ENCODE assay signal across 6 cellular contexts in genomic region chr2:87319705-87320104, GRCh38.
A peak's percentile ranks its signal among the peaks of the same experiment; 100 is the strongest.
DNase-seq lines count a peak whose midpoint lies in the region; FAIRE-seq lines count a peak whose summit lies in the region.
"Not testable (repeated sequence)": the region's sequence is repeated elsewhere in the genome, so short reads cannot be mapped to it uniquely, and the experiment has no call there.

No MANE protein-coding gene starts in this region.

- H3K4me1 ChIP-seq in Karpas-422 (ENCODE audit: low read length) = peaks cover 39% of the 10 kb centered on the region

- not testable (repeated sequence) for H3K27me3 ChIP-seq in Karpas-422 (ENCODE audit: low read length)

- peak; percentile 32 for DNase-seq in Karpas-422
- DNase-seq in activated CD4-positive, alpha-beta memory T cell treated with anti-CD3 and anti-CD28 coated beads, Interleukin-2, amount 10 ng/mL, durations not matched to agents 7 days and 5 days; activated naive CD4-positive, alpha-beta T cell treated with anti-CD3 and anti-CD28 coated beads, Interleukin-2, amount 10 ng/mL, durations not matched to agents 7 days and 5 days; urothelium cell line (ENCODE audit: low spot score): not testable (repeated sequence)
- peak; percentile 15 for DNase-seq in islet precursor cell

- H3K27ac Mint-ChIP-seq in T-helper 1 cell treated with Interleukin-12 subunit alpha and Interleukin-12 subunit beta and Interleukin-4 antibody, amounts not matched to agents 30 μg/mL and 1 μg/mL, for 36 hours = peak overlapping the region; percentile 67
- H3K27ac Mint-ChIP-seq in activated CD4-positive, alpha-beta memory T cell treated with anti-CD3 and anti-CD28 coated beads, Interleukin-2, amount 10 ng/mL, durations not matched to agents 7 days and 5 days = peak overlapping the region; percentile 61
- peak overlapping the region; percentile 81 for H3K27ac Mint-ChIP-seq in activated naive CD4-positive, alpha-beta T cell treated with anti-CD3 and anti-CD28 coated beads, Interleukin-2, amount 10 ng/mL, durations not matched to agents 7 days and 5 days

- not testable (repeated sequence) for H3K4me3 ChIP-seq in Karpas-422 (ENCODE audit: low read length)

- not testable (repeated sequence) for H3K36me3 ChIP-seq in Karpas-422 (ENCODE audit: insufficient read depth, low read length)

- H3K9me3 ChIP-seq in Karpas-422 (ENCODE audit: low read length) = not testable (repeated sequence)

- peak; percentile 9 for FAIRE-seq in urothelium cell line (lab: Jason Lieb, UNC)

- not testable (repeated sequence) for H3K79me2 ChIP-seq in Karpas-422 (ENCODE audit: low read length)

- H3K4me2 ChIP-seq in Karpas-422 (ENCODE audit: low read depth, low read length, poor library complexity, severe bottlenecking) = not testable (repeated sequence)

- not testable (repeated sequence) for H2AFZ ChIP-seq in Karpas-422 (ENCODE audit: low read length)

- not testable (repeated sequence) for H3K9me3 Mint-ChIP-seq in T-helper 1 cell treated with Interleukin-12 subunit alpha and Interleukin-12 subunit beta and Interleukin-4 antibody, amounts not matched to agents 30 μg/mL and 1 μg/mL, for 36 hours; activated CD4-positive, alpha-beta memory T cell treated with anti-CD3 and anti-CD28 coated beads, Interleukin-2, amount 10 ng/mL, durations not matched to agents 7 days and 5 days; activated naive CD4-positive, alpha-beta T cell treated with anti-CD3 and anti-CD28 coated beads, Interleukin-2, amount 10 ng/mL, durations not matched to agents 7 days and 5 days

- H3K27me3 Mint-ChIP-seq in T-helper 1 cell treated with Interleukin-12 subunit alpha and Interleukin-12 subunit beta and Interleukin-4 antibody, amounts not matched to agents 30 μg/mL and 1 μg/mL, for 36 hours (ENCODE audit: low read depth); activated CD4-positive, alpha-beta memory T cell treated with anti-CD3 and anti-CD28 coated beads, Interleukin-2, amount 10 ng/mL, durations not matched to agents 7 days and 5 days; activated naive CD4-positive, alpha-beta T cell treated with anti-CD3 and anti-CD28 coated beads, Interleukin-2, amount 10 ng/mL, durations not matched to agents 7 days and 5 days: not testable (repeated sequence)

- not testable (repeated sequence) for H4K20me1 ChIP-seq in Karpas-422 (ENCODE audit: insufficient read depth, low read depth, low read length)

- not testable (repeated sequence) for H3K9me2 ChIP-seq in Karpas-422 (replicated peaks; ENCODE audit: insufficient read depth, low read length)

- CTCF ChIA-PET in activated CD4-positive, alpha-beta memory T cell treated with anti-CD3 and anti-CD28 coated beads, Interleukin-2, amount 10 ng/mL, durations not matched to agents 7 days and 5 days (lab: Charles Lee); activated naive CD4-positive, alpha-beta T cell treated with anti-CD3 and anti-CD28 coated beads, Interleukin-2, amount 10 ng/mL, durations not matched to agents 7 days and 5 days (lab: Charles Lee): not testable (repeated sequence)

- H3K4me1 Mint-ChIP-seq in T-helper 1 cell treated with Interleukin-12 subunit alpha and Interleukin-12 subunit beta and Interleukin-4 antibody, amounts not matched to agents 30 μg/mL and 1 μg/mL, for 36 hours (ENCODE audit: low read depth) = peaks cover 24% of the 10 kb centered on the region
- H3K4me1 Mint-ChIP-seq in activated CD4-positive, alpha-beta memory T cell treated with anti-CD3 and anti-CD28 coated beads, Interleukin-2, amount 10 ng/mL, durations not matched to agents 7 days and 5 days = peaks cover 34% of the 10 kb centered on the region
- peaks cover 33% of the 10 kb centered on the region for H3K4me1 Mint-ChIP-seq in activated naive CD4-positive, alpha-beta T cell treated with anti-CD3 and anti-CD28 coated beads, Interleukin-2, amount 10 ng/mL, durations not matched to agents 7 days and 5 days

- not testable (repeated sequence) for H3K27ac ChIP-seq in Karpas-422 (ENCODE audit: low read length)

- H3K36me3 Mint-ChIP-seq in T-helper 1 cell treated with Interleukin-12 subunit alpha and Interleukin-12 subunit beta and Interleukin-4 antibody, amounts not matched to agents 30 μg/mL and 1 μg/mL, for 36 hours (ENCODE audit: low read depth); activated naive CD4-positive, alpha-beta T cell treated with anti-CD3 and anti-CD28 coated beads, Interleukin-2, amount 10 ng/mL, durations not matched to agents 7 days and 5 days: not testable (repeated sequence)
- H3K36me3 Mint-ChIP-seq in activated CD4-positive, alpha-beta memory T cell treated with anti-CD3 and anti-CD28 coated beads, Interleukin-2, amount 10 ng/mL, durations not matched to agents 7 days and 5 days (ENCODE audit: low read depth) = peaks cover 15% of the 10 kb centered on the region

- H3K9ac ChIP-seq in Karpas-422 (ENCODE audit: low read length) = not testable (repeated sequence)

- POLR2A ChIA-PET in activated CD4-positive, alpha-beta memory T cell treated with anti-CD3 and anti-CD28 coated beads, Interleukin-2, amount 10 ng/mL, durations not matched to agents 7 days and 5 days (lab: Charles Lee) = not testable (repeated sequence)

- H3K4me3 Mint-ChIP-seq in T-helper 1 cell treated with Interleukin-12 subunit alpha and Interleukin-12 subunit beta and Interleukin-4 antibody, amounts not matched to agents 30 μg/mL and 1 μg/mL, for 36 hours; activated CD4-positive, alpha-beta memory T cell treated with anti-CD3 and anti-CD28 coated beads, Interleukin-2, amount 10 ng/mL, durations not matched to agents 7 days and 5 days; activated naive CD4-positive, alpha-beta T cell treated with anti-CD3 and anti-CD28 coated beads, Interleukin-2, amount 10 ng/mL, durations not matched to agents 7 days and 5 days: not testable (repeated sequence)
